9 cellular contexts compared by ENCODE assay signal in the genomic region with DNA sequence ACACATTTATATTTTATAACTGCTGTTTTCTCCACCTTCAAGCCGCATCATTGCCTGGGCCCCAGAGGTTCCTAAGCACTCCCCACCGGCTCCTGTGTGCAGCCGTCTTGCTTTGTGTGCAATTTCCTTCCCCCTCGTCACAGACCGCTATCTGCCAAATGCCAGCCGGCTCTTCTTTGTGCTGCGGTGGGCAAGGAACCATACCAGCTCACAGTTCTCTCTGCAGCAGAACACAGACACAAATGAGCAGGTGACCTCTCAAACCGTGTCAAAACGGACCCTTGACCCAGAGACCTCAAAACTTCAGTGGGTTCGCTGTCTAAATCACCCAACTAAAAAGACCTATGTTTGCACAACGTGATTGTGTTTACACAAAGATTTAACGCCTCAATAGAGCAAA. TPM values are rescaled to one million over a fixed set of nuclear protein-coding genes. Genes with fewer than 3 reads are reported as not detected.
DNase-seq lines count a peak whose midpoint lies in the region; ATAC-seq and TF ChIP-seq lines count a peak whose summit lies in the region.
"Had no signal": no experiment of that assay in that cellular context is flagged by ENCODE, and none has a peak within 500 bp of the region (broad histone marks: within the 10 kb centered on the region; RNA-seq: fewer than 3 reads in every experiment).

No MANE protein-coding gene starts in this region.

- CTCF ChIA-PET in SK-N-SH (lab: Yijun Ruan, JAX): interaction anchor here (0.7 to 3.1 kb wide), 5 partner anchors 8 to 366 kb away, joined by 3 to 23 read pairs (median 4); no protein-coding TSS in a partner anchor

- H3K27me3 ChIP-seq in SK-N-SH (ENCODE audit: insufficient read depth) (no peaks in the 10 kb centered on the region), gastroesophageal sphincter (no peaks in the 10 kb centered on the region), smooth muscle cell (ENCODE audit: low read depth) (no peaks in the 10 kb centered on the region)

- H3K9ac ChIP-seq in SK-N-SH (no peak overlapping the region), smooth muscle cell (ENCODE audit: low read depth) (no peak overlapping the region)

- H3K4me3 ChIP-seq in SK-N-SH (ENCODE audit: low read depth in 2 of 2, low read length in 1 of 2) (no peak overlapping the region), gastroesophageal sphincter (no peak overlapping the region), smooth muscle cell (no peak overlapping the region)

- H4K20me1 ChIP-seq in SK-N-SH (ENCODE audit: insufficient read depth): peaks cover 89% of the 10 kb centered on the region
- peaks cover 93% of the 10 kb centered on the region for H4K20me1 ChIP-seq in smooth muscle cell (ENCODE audit: low read depth)

- peaks cover 2% of the 10 kb centered on the region for H3K27me3 Mint-ChIP-seq in endothelial cell (ENCODE audit: unreplicated experiment)
- H3K27me3 Mint-ChIP-seq: activated naive CD4-positive, alpha-beta T cell treated with anti-CD3 and anti-CD28 coated beads, Interleukin-2, amount 10 ng/mL, durations not matched to agents 7 days and 5 days had no signal

- POLR2A ChIA-PET in SK-N-SH (lab: Yijun Ruan, JAX): interaction anchor here (1.2 to 1.4 kb wide), 3 partner anchors 34 to 124 kb away, joined by 3 to 5 read pairs (median 4); partner anchors contain the start of gene KLF7

- H3K9me2 ChIP-seq in SK-N-SH: no peaks in the 10 kb centered on the region

- H3F3A ChIP-seq in SK-N-SH (replicated peaks; ENCODE audit: insufficient read depth) (peaks cover 12% of the 10 kb centered on the region), smooth muscle cell (ENCODE audit: low read depth) (no peaks in the 10 kb centered on the region)

- H3K4me3 Mint-ChIP-seq in endothelial cell (ENCODE audit: unreplicated experiment): peak overlapping the region; percentile 78
- H3K4me3 Mint-ChIP-seq: activated naive CD4-positive, alpha-beta T cell treated with anti-CD3 and anti-CD28 coated beads, Interleukin-2, amount 10 ng/mL, durations not matched to agents 7 days and 5 days had no signal

- WGBS in SK-N-SH (ENCODE audit: low lambda C conversion rate): 78% methylated on average over 12 of the region's 12 CpGs
- WGBS in gastroesophageal sphincter (ENCODE audit: low coverage in 1 of 2), 2 donors: 58 to 82% methylated on average over 10 of the region's 12 CpGs
- 90% methylated on average over 12 of the region's 12 CpGs for WGBS in smooth muscle cell (ENCODE audit: low lambda C conversion rate)

- no peaks in the 10 kb centered on the region for H3K9me3 ChIP-seq in SK-N-SH
- no peaks in the 10 kb centered on the region for H3K9me3 ChIP-seq in gastroesophageal sphincter
- H3K9me3 ChIP-seq in smooth muscle cell (replicated peaks; ENCODE audit: low read depth): no peaks in the 10 kb centered on the region

- H3K4me2 ChIP-seq in SK-N-SH: no peak overlapping the region
- H3K4me2 ChIP-seq in smooth muscle cell: no peak overlapping the region

- TF ChIP-seq EP300 in SK-N-SH (IDR thresholded peaks at IDR 0.05; ENCODE audit: borderline replicate concordance in 1 of 2, low read depth in 1 of 2, low read length in 1 of 2) (no peak), gastroesophageal sphincter (IDR thresholded peaks at IDR 0.05) (no peak)

- H3K4me1 Mint-ChIP-seq in endothelial cell (ENCODE audit: unreplicated experiment): peaks cover 46% of the 10 kb centered on the region

- no peak overlapping the region for H2AFZ ChIP-seq in SK-N-SH (ENCODE audit: low read depth)
- H2AFZ ChIP-seq in smooth muscle cell (ENCODE audit: low read depth): no peak overlapping the region

- peak overlapping the region; percentile 61 for H3K27ac Mint-ChIP-seq in endothelial cell (ENCODE audit: unreplicated experiment)
- H3K27ac Mint-ChIP-seq: activated naive CD4-positive, alpha-beta T cell treated with anti-CD3 and anti-CD28 coated beads, Interleukin-2, amount 10 ng/mL, durations not matched to agents 7 days and 5 days had no signal

- no peaks in the 10 kb centered on the region for H3K9me3 Mint-ChIP-seq in endothelial cell (ENCODE audit: unreplicated experiment)
- H3K9me3 Mint-ChIP-seq: activated naive CD4-positive, alpha-beta T cell treated with anti-CD3 and anti-CD28 coated beads, Interleukin-2, amount 10 ng/mL, durations not matched to agents 7 days and 5 days had no signal

- peak; percentile 12; the same call in 1 of the 2 replicates for TF ChIP-seq RAD21 in SK-N-SH (IDR thresholded peaks at IDR 0.05; ENCODE audit: low read length)

- ATAC-seq in SK-N-SH treated with all-trans-retinoic acid at 6 μM for 48 hours (no peak), gastroesophageal sphincter (no peak)

- TF ChIP-seq CTCF in SK-N-SH (IDR thresholded peaks at IDR 0.05): no peak
- no peak for TF ChIP-seq CTCF in endothelial cell (IDR thresholded peaks at IDR 0.05; ENCODE audit: unreplicated experiment)
- no peak for TF ChIP-seq CTCF in gastroesophageal sphincter (IDR thresholded peaks at IDR 0.05)
- no peak for TF ChIP-seq CTCF in smooth muscle cell (IDR thresholded peaks at IDR 0.05; ENCODE audit: borderline replicate concordance, insufficient read depth, poor library complexity, severe bottlenecking)

- H3K27ac ChIP-seq in SK-N-SH (ENCODE audit: low read depth in 2 of 2, low read length in 1 of 2) (peak overlapping the region in 1 of 2 experiments; percentile 87; a peak in 2 of 4 replicates), gastroesophageal sphincter (no peak overlapping the region), smooth muscle cell (ENCODE audit: low read depth) (no peak overlapping the region)

- H3K79me2 ChIP-seq in SK-N-SH (ENCODE audit: insufficient read depth) (peaks cover 99% of the 10 kb centered on the region), smooth muscle cell (ENCODE audit: low read depth) (peaks cover 54% of the 10 kb centered on the region)

- no peak for TF ChIP-seq POLR2A in gastroesophageal sphincter (IDR thresholded peaks at IDR 0.05)

- peaks cover 0 to 47% of the 10 kb centered on the region in 2 experiments; a peak in 2 of 4 replicates for H3K4me1 ChIP-seq in SK-N-SH (ENCODE audit: control insufficient read depth in 1 of 2, insufficient read depth in 2 of 2, low read depth in 1 of 2, low read length in 1 of 2)
- peaks cover 0 to 40% (median 0%) of the 10 kb centered on the region in 3 donors for H3K4me1 ChIP-seq in gastroesophageal sphincter
- H3K4me1 ChIP-seq in smooth muscle cell (ENCODE audit: low read depth): no peaks in the 10 kb centered on the region

- H3K36me3 Mint-ChIP-seq in endothelial cell (ENCODE audit: low read depth, unreplicated experiment): peaks cover 55% of the 10 kb centered on the region

- DNase-seq in SK-N-SH: peak; percentile 55
- DNase-seq in NCI-H69 (lab: John Stamatoyannopoulos, UW): peak; percentile 94
- DNase-seq in endothelial cell (ENCODE audit: low spot score): no peak
- DNase-seq in pons (ENCODE audit: low spot score): peak; percentile 75
- DNase-seq in NCI-H345 treated with DMSO at 0.1 percent for 48 hours (lab: John Stamatoyannopoulos, UW; ENCODE audit: unreplicated experiment): no peak
- no peak for DNase-seq in smooth muscle cell (lab: John Stamatoyannopoulos, UW; ENCODE audit: unreplicated experiment)
- DNase-seq: activated naive CD4-positive, alpha-beta T cell treated with anti-CD3 and anti-CD28 coated beads, Interleukin-2, amount 10 ng/mL, durations not matched to agents 7 days and 5 days had no signal

- H3K36me3 ChIP-seq in SK-N-SH (replicated peaks in 1 of 2; ENCODE audit: control insufficient read depth in 1 of 2, insufficient read depth in 2 of 2, low read length in 1 of 2): peaks cover 43 to 69% of the 10 kb centered on the region in 2 experiments
- H3K36me3 ChIP-seq in gastroesophageal sphincter: peaks cover 0 to 52% of the 10 kb centered on the region in 2 donors
- H3K36me3 ChIP-seq in smooth muscle cell (ENCODE audit: low read depth): no peaks in the 10 kb centered on the region

TF ChIP-seq in SK-N-SH, 30 proteins besides CTCF, POLR2A, EP300 and RAD21:
- TF ChIP-seq MXI1 (IDR thresholded peaks at IDR 0.05; ENCODE audit: low read depth, low read length) (peak; percentile 54; the same call in 1 of the 2 replicates), USF2 (IDR thresholded peaks at IDR 0.05; ENCODE audit: borderline replicate concordance, low read depth, low read length) (no peak)

TF ChIP-seq in SK-N-SH treated with all-trans-retinoic acid at 6 μM for 48 hours, 23 proteins besides CTCF, POLR2A, EP300 and RAD21 (continues in another document):
- TF ChIP-seq, protein P1, sequence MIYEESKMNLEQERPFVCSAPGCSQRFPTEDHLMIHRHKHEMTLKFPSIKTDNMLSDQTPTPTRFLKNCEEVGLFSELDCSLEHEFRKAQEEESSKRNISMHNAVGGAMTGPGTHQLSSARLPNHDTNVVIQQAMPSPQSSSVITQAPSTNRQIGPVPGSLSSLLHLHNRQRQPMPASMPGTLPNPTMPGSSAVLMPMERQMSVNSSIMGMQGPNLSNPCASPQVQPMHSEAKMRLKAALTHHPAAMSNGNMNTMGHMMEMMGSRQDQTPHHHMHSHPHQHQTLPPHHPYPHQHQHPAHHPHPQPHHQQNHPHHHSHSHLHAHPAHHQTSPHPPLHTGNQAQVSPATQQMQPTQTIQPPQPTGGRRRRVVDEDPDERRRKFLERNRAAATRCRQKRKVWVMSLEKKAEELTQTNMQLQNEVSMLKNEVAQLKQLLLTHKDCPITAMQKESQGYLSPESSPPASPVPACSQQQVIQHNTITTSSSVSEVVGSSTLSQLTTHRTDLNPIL (CRISPR knock-in tag; IDR thresholded peaks at IDR 0.05; ENCODE audit: low read depth): no peak
- TF ChIP-seq PATZ1 (CRISPR knock-in tag; IDR thresholded peaks at IDR 0.05; ENCODE audit: borderline replicate concordance) (no peak), ZNF70 (CRISPR knock-in tag; IDR thresholded peaks at IDR 0.05) (no peak), ZC3H10 (CRISPR knock-in tag; IDR thresholded peaks at IDR 0.05) (no peak), RARB (CRISPR knock-in tag; IDR thresholded peaks at IDR 0.05) (no peak)

RNA-seq across cellular contexts. Expression of gene KLF7, which starts 58.2 kb away (rescaled TPM):
- polyA plus RNA-seq in SK-N-SH (2012; rRNA removed) (7.5 and 12.8 TPM in 2 replicates), smooth muscle cell (12.2 and 12.7 TPM in 2 replicates)
- polyA plus RNA-seq in SK-N-SH (2012; cell fraction: cytosol; rRNA removed): 4.9 and 5.2 TPM in 2 replicates
- polyA plus RNA-seq in SK-N-SH (2012; cell fraction: nucleus; rRNA removed): 12.9 and 16.8 TPM in 2 replicates
- total RNA-seq in endothelial cell (ENCODE audit: unreplicated experiment) (120 TPM), gastroesophageal sphincter (10 to 100 TPM; 30.7 to 59.3 (median 42.1) TPM), smooth muscle cell (16.1 and 27.6 TPM in 2 replicates)

Comparison
In these comparisons a context has a peak if more than half of its experiments do, and no peak if none do; other contexts are left out.
1. DNase-seq: peak in SK-N-SH (single experiment), NCI-H69 (single experiment) and pons (single experiment); none in endothelial cell (single experiment), NCI-H345 treated with DMSO at 0.1 percent for 48 hours (single experiment) and smooth muscle cell (single experiment).